11 cellular contexts compared by ENCODE assay signal in the genomic region with DNA sequence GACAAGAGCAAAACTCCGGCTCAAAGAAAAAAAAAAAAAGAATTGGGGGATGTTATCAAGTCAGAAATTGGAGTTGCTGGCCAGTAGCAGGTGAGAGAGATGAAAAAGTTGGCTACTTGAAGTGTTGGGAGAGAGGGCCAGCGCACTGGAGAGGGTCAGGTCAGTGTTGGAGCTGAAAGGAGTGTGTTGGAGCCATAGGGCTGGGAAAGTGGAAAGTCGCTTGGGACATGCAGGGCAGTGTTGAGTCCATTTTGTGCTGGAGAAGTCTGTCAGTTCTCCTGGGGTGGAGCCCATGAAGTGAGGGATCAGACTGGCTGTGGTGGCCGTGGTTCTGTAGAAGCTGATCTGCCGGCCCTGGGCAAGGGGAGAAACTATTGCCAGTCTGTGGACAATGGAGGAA. TPM values are rescaled to one million over a fixed set of nuclear protein-coding genes. Genes with fewer than 3 reads are reported as not detected.
A peak's percentile ranks its signal among the peaks of the same experiment; 100 is the strongest.
DNase-seq lines count a peak whose midpoint lies in the region; ATAC-seq and TF ChIP-seq lines count a peak whose summit lies in the region.
"Had no signal": no experiment of that assay in that cellular context is flagged by ENCODE, and none has a peak within 500 bp of the region (broad histone marks: within the 10 kb centered on the region; RNA-seq: fewer than 3 reads in every experiment).

No MANE protein-coding gene starts in this region.

- peak overlapping the region in 4 of 5 donors; percentile 34 to 96 (median 64) for H3K9ac ChIP-seq in subcutaneous abdominal adipose tissue (ENCODE audit: low read length in 5 of 5)

- no peaks in the 10 kb centered on the region for H3K27me3 ChIP-seq in subcutaneous abdominal adipose tissue (ENCODE audit: control insufficient read depth in 5 of 5, insufficient read depth in 4 of 5, low read length in 5 of 5)
- H3K27me3 ChIP-seq: right atrium auricular region had no signal

- peaks cover 3% of the 10 kb centered on the region for H3K9me3 Mint-ChIP-seq in activated naive CD4-positive, alpha-beta T cell treated with anti-CD3 and anti-CD28 coated beads, Interleukin-2, amount 10 ng/mL, durations not matched to agents 7 days and 5 days
- no peaks in the 10 kb centered on the region for H3K9me3 Mint-ChIP-seq in activated CD4-positive, alpha-beta memory T cell treated with anti-CD3 and anti-CD28 coated beads for 36 hours
- peaks cover 24% of the 10 kb centered on the region for H3K9me3 Mint-ChIP-seq in glutamatergic neuron (ENCODE audit: unreplicated experiment)

- POLR2A ChIA-PET in activated CD4-positive, alpha-beta memory T cell treated with anti-CD3 and anti-CD28 coated beads for 36 hours (lab: Charles Lee) = no interaction called here

- no peak overlapping the region for H3K27ac ChIP-seq in subcutaneous abdominal adipose tissue (ENCODE audit: low read depth, low read length)

- no peak for ATAC-seq in GM21825 (IDR thresholded peaks at IDR 0.05; ENCODE audit: unreplicated experiment)

- peak overlapping the region in 2 of 5 donors; percentile 11 to 23 for H3K4me3 ChIP-seq in subcutaneous abdominal adipose tissue (ENCODE audit: low read depth in 1 of 5, low read length in 5 of 5)

- H3K36me3 Mint-ChIP-seq in activated naive CD4-positive, alpha-beta T cell treated with anti-CD3 and anti-CD28 coated beads, Interleukin-2, amount 10 ng/mL, durations not matched to agents 7 days and 5 days = peaks cover 25% of the 10 kb centered on the region
- H3K36me3 Mint-ChIP-seq in activated CD4-positive, alpha-beta memory T cell treated with anti-CD3 and anti-CD28 coated beads for 36 hours = peaks cover 13% of the 10 kb centered on the region
- no peaks in the 10 kb centered on the region for H3K36me3 Mint-ChIP-seq in glutamatergic neuron (ENCODE audit: unreplicated experiment)

- intact Hi-C loops in activated CD4-positive, alpha-beta memory T cell treated with anti-CD3 and anti-CD28 coated beads for 36 hours (cut with micrococcal nuclease) = loop anchor here (5.0 kb wide), 1 partner anchor 137 kb away; a partner anchor contains a TSS

- H3K27ac Mint-ChIP-seq in activated naive CD4-positive, alpha-beta T cell treated with anti-CD3 and anti-CD28 coated beads, Interleukin-2, amount 10 ng/mL, durations not matched to agents 7 days and 5 days = peak overlapping the region; percentile 16
- no peak overlapping the region for H3K27ac Mint-ChIP-seq in activated CD4-positive, alpha-beta memory T cell treated with anti-CD3 and anti-CD28 coated beads for 36 hours
- peak overlapping the region; percentile 46 for H3K27ac Mint-ChIP-seq in glutamatergic neuron (ENCODE audit: unreplicated experiment)

- CTCF ChIA-PET in activated naive CD4-positive, alpha-beta T cell treated with anti-CD3 and anti-CD28 coated beads, Interleukin-2, amount 10 ng/mL, durations not matched to agents 7 days and 5 days (lab: Charles Lee) = no interaction called here
- CTCF ChIA-PET in activated CD4-positive, alpha-beta memory T cell treated with anti-CD3 and anti-CD28 coated beads for 36 hours (lab: Charles Lee) = no interaction called here

- peak overlapping the region; percentile 91 for H3K4me3 Mint-ChIP-seq in activated naive CD4-positive, alpha-beta T cell treated with anti-CD3 and anti-CD28 coated beads, Interleukin-2, amount 10 ng/mL, durations not matched to agents 7 days and 5 days
- peak overlapping the region; percentile 86 for H3K4me3 Mint-ChIP-seq in activated CD4-positive, alpha-beta memory T cell treated with anti-CD3 and anti-CD28 coated beads for 36 hours
- H3K4me3 Mint-ChIP-seq in glutamatergic neuron (ENCODE audit: unreplicated experiment) = peak overlapping the region; percentile 98

- TF ChIP-seq CTCF in glutamatergic neuron (IDR thresholded peaks at IDR 0.05; ENCODE audit: partially characterized antibody, unreplicated experiment) = no peak

- H3K9me3 ChIP-seq in subcutaneous abdominal adipose tissue (ENCODE audit: control insufficient read depth in 5 of 5, low read length in 5 of 5) = no peaks in the 10 kb centered on the region
- H3K9me3 ChIP-seq: right atrium auricular region had no signal

- H3K27me3 Mint-ChIP-seq in activated naive CD4-positive, alpha-beta T cell treated with anti-CD3 and anti-CD28 coated beads, Interleukin-2, amount 10 ng/mL, durations not matched to agents 7 days and 5 days = no peaks in the 10 kb centered on the region
- no peaks in the 10 kb centered on the region for H3K27me3 Mint-ChIP-seq in activated CD4-positive, alpha-beta memory T cell treated with anti-CD3 and anti-CD28 coated beads for 36 hours
- peaks cover 17% of the 10 kb centered on the region for H3K27me3 Mint-ChIP-seq in glutamatergic neuron (ENCODE audit: unreplicated experiment)

- DNase-seq in activated naive CD4-positive, alpha-beta T cell treated with anti-CD3 and anti-CD28 coated beads, Interleukin-2, amount 10 ng/mL, durations not matched to agents 7 days and 5 days = no peak
- DNase-seq in activated naive CD4-positive, alpha-beta T cell treated with anti-CD3 and anti-CD28 coated beads, Interleukin-2, amount 50 U/mL, for 16 hours = no peak
- no peak for DNase-seq in activated CD4-positive, alpha-beta memory T cell treated with anti-CD3 and anti-CD28 coated beads for 36 hours
- DNase-seq in glutamatergic neuron (no peak), dermis blood vessel endothelial cell (no peak), NCI-H510A (lab: John Stamatoyannopoulos, UW) (no peak)
- DNase-seq: central memory CD4-positive, alpha-beta T cell; NK-92 treated with Interleukin-12 subunit alpha and Interleukin-12 subunit beta, amount 100 ng/mL, for 24 hours had no signal

- peaks cover 70% of the 10 kb centered on the region for H3K4me1 Mint-ChIP-seq in activated naive CD4-positive, alpha-beta T cell treated with anti-CD3 and anti-CD28 coated beads, Interleukin-2, amount 10 ng/mL, durations not matched to agents 7 days and 5 days
- H3K4me1 Mint-ChIP-seq in activated CD4-positive, alpha-beta memory T cell treated with anti-CD3 and anti-CD28 coated beads for 36 hours (ENCODE audit: low read depth) = peaks cover 49% of the 10 kb centered on the region
- H3K4me1 Mint-ChIP-seq in glutamatergic neuron (ENCODE audit: low read depth, unreplicated experiment) = peaks cover 50% of the 10 kb centered on the region

- H3K36me3 ChIP-seq in subcutaneous abdominal adipose tissue (ENCODE audit: control insufficient read depth in 5 of 5, insufficient read depth in 5 of 5, low read length in 5 of 5) = peaks cover 0 to 7% (median 7%) of the 10 kb centered on the region in 5 donors

- peaks cover 5 to 75% (median 56%) of the 10 kb centered on the region in 5 donors for H3K4me1 ChIP-seq in subcutaneous abdominal adipose tissue (ENCODE audit: control insufficient read depth in 5 of 5, insufficient read depth in 5 of 5, low read length in 5 of 5)

RNA-seq across cellular contexts. Expression of a gene that starts 1.7 kb away (rescaled TPM):
- 10 to 100 TPM; 12.7 to 13.1 TPM for total RNA-seq in activated CD4-positive, alpha-beta memory T cell treated with anti-CD3 and anti-CD28 coated beads for 36 hours
- 49.5 TPM for total RNA-seq in glutamatergic neuron (ENCODE audit: unreplicated experiment)
- 31.1 and 39.7 TPM in 2 replicates for total RNA-seq in dermis blood vessel endothelial cell

RNA-seq across cellular contexts. Expression of a gene that starts 15.6 kb away (rescaled TPM):
- 10 to 100 TPM; 29.8 to 30.1 TPM for total RNA-seq in activated CD4-positive, alpha-beta memory T cell treated with anti-CD3 and anti-CD28 coated beads for 36 hours
- total RNA-seq in glutamatergic neuron (ENCODE audit: unreplicated experiment) (49.1 TPM), dermis blood vessel endothelial cell (25.5 and 33.2 TPM in 2 replicates)

RNA-seq across cellular contexts. Expression of a gene that starts 18.4 kb away (rescaled TPM):
- total RNA-seq in activated CD4-positive, alpha-beta memory T cell treated with anti-CD3 and anti-CD28 coated beads for 36 hours = 1 to 10 TPM; 3.2 to 3.6 TPM
- total RNA-seq in glutamatergic neuron (ENCODE audit: unreplicated experiment) (6.3 TPM), dermis blood vessel endothelial cell (0.17 and 0.51 TPM in 2 replicates)

RNA-seq across cellular contexts. Expression of a gene that starts 55.9 kb away (rescaled TPM):
- total RNA-seq in activated CD4-positive, alpha-beta memory T cell treated with anti-CD3 and anti-CD28 coated beads for 36 hours = 10 to 100 TPM; 89.6 to 98.4 TPM
- total RNA-seq in glutamatergic neuron (ENCODE audit: unreplicated experiment) (127 TPM), dermis blood vessel endothelial cell (13.8 and 16.0 TPM in 2 replicates)
